In the genomic region with DNA sequence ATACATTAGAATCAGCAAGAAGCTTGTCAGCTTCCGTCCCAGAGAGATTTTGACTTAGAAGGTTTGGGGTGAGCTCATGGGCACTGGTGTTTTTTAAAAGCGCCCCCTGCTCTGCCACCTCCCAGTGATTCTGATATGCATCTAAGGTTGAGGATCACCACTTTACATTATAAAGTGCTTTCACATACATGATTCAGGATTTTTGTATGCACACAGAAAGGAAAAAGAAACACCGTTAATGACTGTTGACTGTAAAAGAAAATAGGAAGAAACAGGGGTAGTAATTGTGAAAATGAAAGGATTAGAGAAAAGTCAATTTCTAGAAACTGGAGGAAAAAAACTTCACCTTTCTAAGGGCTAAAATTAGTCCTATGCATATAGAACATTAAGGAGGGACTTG, we compare ENCODE assay signal across 14 cellular contexts. TPM values are rescaled to one million over a fixed set of nuclear protein-coding genes. Genes with fewer than 3 reads are reported as not detected.
DNase-seq lines count a peak whose midpoint lies in the region; ATAC-seq and TF ChIP-seq lines count a peak whose summit lies in the region.
"Had no signal": no experiment of that assay in that cellular context is flagged by ENCODE, and none has a peak within 500 bp of the region (broad histone marks: within the 10 kb centered on the region; RNA-seq: fewer than 3 reads in every experiment).

No MANE protein-coding gene starts in this region.

- peak overlapping the region; percentile 42 for H3K27ac Mint-ChIP-seq in activated naive CD8-positive, alpha-beta T cell
- H3K27ac Mint-ChIP-seq: GM23338, progenitor cell of endocrine pancreas had no signal

- peak; percentile 64 for ATAC-seq in GM18520 (IDR thresholded peaks at IDR 0.05; ENCODE audit: unreplicated experiment)
- ATAC-seq in GM19467 (IDR thresholded peaks at IDR 0.05; ENCODE audit: unreplicated experiment): peak; percentile 58
- ATAC-seq in HG03103 (IDR thresholded peaks at IDR 0.05; ENCODE audit: low read depth, unreplicated experiment): peak; percentile 48
- ATAC-seq in GM19397 (IDR thresholded peaks at IDR 0.05; ENCODE audit: unreplicated experiment): no peak
- ATAC-seq: GM23338, Panc1 had no signal

- H3K4me3 Mint-ChIP-seq in activated naive CD8-positive, alpha-beta T cell: peak overlapping the region; percentile 64
- H3K4me3 Mint-ChIP-seq: GM23338 had no signal

- no peaks in the 10 kb centered on the region for H3K27me3 Mint-ChIP-seq in activated naive CD8-positive, alpha-beta T cell

- no peaks in the 10 kb centered on the region for H3K4me1 ChIP-seq in tibial nerve

- no peak for TF ChIP-seq EP300 in tibial nerve (IDR thresholded peaks at IDR 0.05)

- H3K4me3 ChIP-seq in tibial nerve: no peak overlapping the region
- H3K4me3 ChIP-seq: GM23338 had no signal

- H3K27ac ChIP-seq in tibial nerve: no peak overlapping the region

- no peaks in the 10 kb centered on the region for H3K36me3 ChIP-seq in tibial nerve

- 63 to 82% methylated on average over 3 of the region's 3 CpGs for WGBS in tibial nerve, 2 donors

- H3K9me3 ChIP-seq in tibial nerve: no peaks in the 10 kb centered on the region

- H3K36me3 Mint-ChIP-seq in activated naive CD8-positive, alpha-beta T cell: peaks cover under 1% of the 10 kb centered on the region

- H3K4me1 Mint-ChIP-seq in activated naive CD8-positive, alpha-beta T cell (ENCODE audit: low read depth): peaks cover 37% of the 10 kb centered on the region

- no peaks in the 10 kb centered on the region for H3K27me3 ChIP-seq in tibial nerve

- TF ChIP-seq POLR2A in tibial nerve (IDR thresholded peaks at IDR 0.05): no peak

- no peaks in the 10 kb centered on the region for H3K9me3 Mint-ChIP-seq in activated naive CD8-positive, alpha-beta T cell (ENCODE audit: low read depth)
- H3K9me3 Mint-ChIP-seq: GM23338 had no signal

- no peak for TF ChIP-seq CTCF in tibial nerve (IDR thresholded peaks at IDR 0.05)

- DNase-seq in SHP77 (lab: John Stamatoyannopoulos, UW) (no peak), tibial nerve (ENCODE audit: low spot score in 2 of 2) (no peak)
- DNase-seq: COR-L47, mesenchymal stem cell, NCI-H446, T1000 had no signal

RNA-seq across cellular contexts. Expression of a gene that starts 25.6 kb away (rescaled TPM):
- total RNA-seq in tibial nerve: under 1 TPM; 0.20 to 0.66 (median 0.36) TPM
